In the genomic region with DNA sequence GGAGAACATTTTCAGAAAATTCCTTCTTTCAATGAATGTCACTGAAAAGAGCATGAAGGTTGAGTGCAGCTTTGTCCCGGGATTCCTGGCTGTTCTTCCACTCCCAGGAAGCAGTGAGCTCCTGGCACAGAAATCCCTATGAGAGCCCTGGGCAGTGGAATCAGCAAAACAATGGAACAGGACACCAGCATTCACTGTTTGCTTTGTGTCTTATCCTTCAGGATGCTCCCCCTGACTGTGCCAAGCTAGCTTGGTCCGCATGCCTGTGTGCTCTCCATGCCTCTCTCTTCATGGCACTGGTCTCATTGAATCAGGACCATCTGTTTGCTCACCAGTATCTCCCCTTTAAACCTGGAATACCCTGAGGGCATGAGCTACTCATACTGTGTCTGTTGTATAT, we compare ENCODE assay signal across 14 cellular contexts.
"Had no signal": no experiment of that assay in that cellular context is flagged by ENCODE, and none has a peak within 500 bp of the region (broad histone marks: within the 10 kb centered on the region; RNA-seq: fewer than 3 reads in every experiment).

No MANE protein-coding gene starts in this region.

- H3K9me3 ChIP-seq: breast epithelium, esophagus squamous epithelium had no signal

- H3K36me3 ChIP-seq: breast epithelium, esophagus squamous epithelium, right atrium auricular region, stomach had no signal

- DNase-seq: activated CD4-positive, alpha-beta memory T cell treated with anti-CD3 and anti-CD28 coated beads, Interleukin-2, amount 10 ng/mL, durations not matched to agents 7 days and 5 days; activated CD4-positive, alpha-beta T cell treated with anti-CD3 and anti-CD28 coated beads for 1 hour; activated CD8-positive, alpha-beta memory T cell treated with anti-CD3 and anti-CD28 coated beads, Interleukin-2, amount 50 U/mL, for 48 hours; activated naive CD4-positive, alpha-beta T cell; aorta; esophagus squamous epithelium; foreskin fibroblast; kidney glomerular epithelial cell; midbrain; stomach; T-helper 9 cell had no signal

- H3K4me1 ChIP-seq: breast epithelium, esophagus squamous epithelium, right atrium auricular region, stomach had no signal

- H3K27me3 ChIP-seq: breast epithelium, esophagus squamous epithelium, right atrium auricular region, stomach had no signal

- H3K27ac ChIP-seq: breast epithelium, esophagus squamous epithelium, right atrium auricular region, skin epidermis, stomach had no signal

- H3K4me3 ChIP-seq: breast epithelium, esophagus squamous epithelium, right atrium auricular region, skin epidermis, stomach had no signal
